Comparison of ENCODE assay signal across 8 cellular contexts in the genomic region with DNA sequence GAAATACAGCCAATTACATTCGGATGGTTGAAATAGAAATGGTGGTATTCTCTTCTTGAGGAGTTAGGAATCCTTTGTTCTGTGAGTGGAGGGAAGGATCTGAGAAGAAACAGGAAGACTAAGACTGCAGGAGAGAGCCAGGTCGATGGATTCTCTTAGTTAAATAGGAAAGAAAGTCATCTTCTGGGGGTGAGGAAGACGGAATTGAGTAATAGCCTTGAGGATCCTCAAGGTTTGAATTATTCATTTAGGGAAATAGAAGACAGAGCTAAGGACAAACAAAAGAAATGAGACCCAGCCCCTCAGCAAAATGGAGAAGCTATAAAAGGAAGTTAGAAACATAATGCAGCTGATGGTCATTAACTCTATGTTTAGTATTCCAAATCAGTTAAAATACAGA. TPM values are rescaled to one million over a fixed set of nuclear protein-coding genes. Genes with fewer than 3 reads are reported as not detected.
A peak's percentile ranks its signal among the peaks of the same experiment; 100 is the strongest.
DNase-seq lines count a peak whose midpoint lies in the region; ATAC-seq and TF ChIP-seq lines count a peak whose summit lies in the region.

No MANE protein-coding gene starts in this region.

- DNase-seq in T-helper 2 cell treated with Interferon-gamma antibody and Interleukin-4, amounts not matched to agents 5 μg/mL and 100 μg/mL, for 36 hours (ENCODE audit: low spot score): no peak
- DNase-seq in T-helper 2 cell (no peak), adipocyte (ENCODE audit: low read depth) (peak; percentile 60), kidney epithelial cell (ENCODE audit: low read depth) (no peak), upper lobe of left lung (no peak), nephron progenitor cell (no peak), inferior parietal cortex (ENCODE audit: extremely low spot score) (no peak)
- no peak for DNase-seq in activated T-cell treated with anti-CD3 and anti-CD28 coated beads, Interleukin-2, amount 50 U/mL, for 72 hours

- WGBS in upper lobe of left lung, 2 donors: 3 to 4% methylated on average over 3 of the region's 3 CpGs

- no peak overlapping the region for H3K4me3 Mint-ChIP-seq in T-helper 2 cell treated with Interferon-gamma antibody and Interleukin-4, amounts not matched to agents 5 μg/mL and 100 μg/mL, for 36 hours
- H3K4me3 Mint-ChIP-seq in activated T-cell treated with anti-CD3 and anti-CD28 coated beads, Interleukin-2, amount 50 U/mL, for 72 hours: no peak overlapping the region
- H3K4me3 Mint-ChIP-seq in nephron progenitor cell: no peak overlapping the region

- H3K36me3 ChIP-seq in adipocyte (ENCODE audit: control insufficient read depth, insufficient read depth, low read length, severe bottlenecking): no peaks in the 10 kb centered on the region
- no peaks in the 10 kb centered on the region for H3K36me3 ChIP-seq in kidney epithelial cell (ENCODE audit: control insufficient read depth, insufficient read depth, low read length)
- H3K36me3 ChIP-seq in upper lobe of left lung: no peaks in the 10 kb centered on the region

- H3K4me3 ChIP-seq in adipocyte (ENCODE audit: low read length): peak overlapping the region; percentile 100
- H3K4me3 ChIP-seq in kidney epithelial cell (ENCODE audit: low read depth, low read length): peak overlapping the region; percentile 86
- H3K4me3 ChIP-seq in upper lobe of left lung: peak overlapping the region; percentile 3 to 86 (median 62)

- H3K27me3 ChIP-seq in adipocyte (replicated peaks; ENCODE audit: control insufficient read depth, insufficient read depth, low read length) (no peaks in the 10 kb centered on the region), kidney epithelial cell (ENCODE audit: control insufficient read depth, insufficient read depth, low read length) (no peaks in the 10 kb centered on the region), upper lobe of left lung (no peaks in the 10 kb centered on the region)

- peak overlapping the region; percentile 99 for H3K9ac ChIP-seq in adipocyte (ENCODE audit: low read length)

- peak overlapping the region; percentile 41 for H3K27ac Mint-ChIP-seq in T-helper 2 cell treated with Interferon-gamma antibody and Interleukin-4, amounts not matched to agents 5 μg/mL and 100 μg/mL, for 36 hours
- no peak overlapping the region for H3K27ac Mint-ChIP-seq in activated T-cell treated with anti-CD3 and anti-CD28 coated beads, Interleukin-2, amount 50 U/mL, for 72 hours
- no peak overlapping the region for H3K27ac Mint-ChIP-seq in nephron progenitor cell

- H3K27ac ChIP-seq in upper lobe of left lung: peak overlapping the region; percentile 97 to 100 (median 98)

- H3K36me3 Mint-ChIP-seq in T-helper 2 cell treated with Interferon-gamma antibody and Interleukin-4, amounts not matched to agents 5 μg/mL and 100 μg/mL, for 36 hours (ENCODE audit: low read depth): no peaks in the 10 kb centered on the region
- peaks cover 7% of the 10 kb centered on the region in 2 donors for H3K36me3 Mint-ChIP-seq in activated T-cell treated with anti-CD3 and anti-CD28 coated beads, Interleukin-2, amount 50 U/mL, for 72 hours (ENCODE audit: insufficient read depth in 2 of 2)
- peaks cover 19% of the 10 kb centered on the region for H3K36me3 Mint-ChIP-seq in nephron progenitor cell (ENCODE audit: low read depth)

- peaks cover 20% of the 10 kb centered on the region for H3K4me1 Mint-ChIP-seq in T-helper 2 cell treated with Interferon-gamma antibody and Interleukin-4, amounts not matched to agents 5 μg/mL and 100 μg/mL, for 36 hours (ENCODE audit: low read depth)
- H3K4me1 Mint-ChIP-seq in activated T-cell treated with anti-CD3 and anti-CD28 coated beads, Interleukin-2, amount 50 U/mL, for 72 hours (ENCODE audit: low read depth): peaks cover 33% of the 10 kb centered on the region
- peaks cover 23% of the 10 kb centered on the region for H3K4me1 Mint-ChIP-seq in nephron progenitor cell

- H3K4me1 ChIP-seq in adipocyte (ENCODE audit: control insufficient read depth, insufficient read depth, low read length) (peaks cover 38% of the 10 kb centered on the region), upper lobe of left lung (peaks cover 24 to 52% (median 43%) of the 10 kb centered on the region in 4 donors)

- H3K27me3 Mint-ChIP-seq in T-helper 2 cell treated with Interferon-gamma antibody and Interleukin-4, amounts not matched to agents 5 μg/mL and 100 μg/mL, for 36 hours (ENCODE audit: low read depth): no peaks in the 10 kb centered on the region
- peaks cover under 1% of the 10 kb centered on the region for H3K27me3 Mint-ChIP-seq in activated T-cell treated with anti-CD3 and anti-CD28 coated beads, Interleukin-2, amount 50 U/mL, for 72 hours (ENCODE audit: low read depth)
- H3K27me3 Mint-ChIP-seq in nephron progenitor cell (ENCODE audit: low read depth, poor library complexity): peaks cover 7% of the 10 kb centered on the region

- TF ChIP-seq EP300 in upper lobe of left lung (IDR thresholded peaks at IDR 0.05): no peak

- no peak for ATAC-seq in upper lobe of left lung (ENCODE audit: low FRiP score in 2 of 2)
- ATAC-seq in activated T-cell treated with anti-CD3 and anti-CD28 coated beads, Interleukin-2, amount 50 U/mL, for 72 hours (replicated peaks in 1 of 2): no peak

- H3K9me3 Mint-ChIP-seq in T-helper 2 cell treated with Interferon-gamma antibody and Interleukin-4, amounts not matched to agents 5 μg/mL and 100 μg/mL, for 36 hours: no peaks in the 10 kb centered on the region
- no peaks in the 10 kb centered on the region for H3K9me3 Mint-ChIP-seq in activated T-cell treated with anti-CD3 and anti-CD28 coated beads, Interleukin-2, amount 50 U/mL, for 72 hours
- no peaks in the 10 kb centered on the region for H3K9me3 Mint-ChIP-seq in nephron progenitor cell

- H3K9me3 ChIP-seq in adipocyte (ENCODE audit: control insufficient read depth, low read length) (no peaks in the 10 kb centered on the region), upper lobe of left lung (no peaks in the 10 kb centered on the region)

- no peak for TF ChIP-seq POLR2A in upper lobe of left lung (IDR thresholded peaks at IDR 0.05)

- TF ChIP-seq CTCF in kidney epithelial cell (IDR thresholded peaks at IDR 0.05; ENCODE audit: insufficient read depth, low read length, poor library complexity, severe bottlenecking) (no peak), upper lobe of left lung (IDR thresholded peaks at IDR 0.05) (no peak), nephron progenitor cell (IDR thresholded peaks at IDR 0.05) (no peak)

RNA-seq across cellular contexts. Expression of gene LAPTM4A, which starts 1.8 kb away (rescaled TPM):
- total RNA-seq in kidney epithelial cell: 140 and 141 TPM in 2 replicates
- 100 to 1,000 TPM in 3 of 6 donors, 10 to 100 TPM in 3; 27.2 to 210 (median 116) TPM for total RNA-seq in upper lobe of left lung
- 10 to 100 TPM; 26.0 to 33.3 TPM for total RNA-seq in activated T-cell treated with anti-CD3 and anti-CD28 coated beads, Interleukin-2, amount 50 U/mL, for 72 hours

RNA-seq across cellular contexts. Expression of gene MATN3, which starts 37.2 kb away (rescaled TPM):
- total RNA-seq in kidney epithelial cell: 7.6 TPM in 2 replicates
- total RNA-seq in upper lobe of left lung: 10 to 100 TPM in 2 of 6 donors, 1 to 10 TPM in 4; 1.0 to 17.3 (median 7.8) TPM
- total RNA-seq in activated T-cell treated with anti-CD3 and anti-CD28 coated beads, Interleukin-2, amount 50 U/mL, for 72 hours: not detected

RNA-seq across cellular contexts. Expression of gene WDR35, which starts 59.7 kb away (rescaled TPM):
- total RNA-seq in kidney epithelial cell (13.6 and 17.5 TPM in 2 replicates), upper lobe of left lung (10 to 100 TPM in 1 of 6 donors, 1 to 10 TPM in 5; 4.4 to 16.5 (median 6.9) TPM)
- total RNA-seq in activated T-cell treated with anti-CD3 and anti-CD28 coated beads, Interleukin-2, amount 50 U/mL, for 72 hours: 1 to 10 TPM; 4.7 to 6.4 TPM
